30 cellular contexts compared by ENCODE assay signal in genomic region chrX:150905293-150905692, GRCh38.
"Had no signal": no experiment of that assay in that cellular context is flagged by ENCODE, and none has a peak within 500 bp of the region (broad histone marks: within the 10 kb centered on the region; RNA-seq: fewer than 3 reads in every experiment).

No MANE protein-coding gene starts in this region.

- H3K36me3 ChIP-seq: cardiac muscle cell, esophagus squamous epithelium, gastroesophageal sphincter, heart left ventricle had no signal

- H3K27me3 Mint-ChIP-seq: activated naive CD8-positive, alpha-beta T cell had no signal

- H3K4me3 ChIP-seq: body of pancreas, cardiac muscle cell, coronary artery, esophagus squamous epithelium, gastroesophageal sphincter, heart left ventricle had no signal

- H3K27ac Mint-ChIP-seq: activated CD4-positive, alpha-beta memory T cell treated with anti-CD3 and anti-CD28 coated beads, Interleukin-2, amount 10 ng/mL, durations not matched to agents 7 days and 5 days; activated CD4-positive, alpha-beta T cell treated with anti-CD3 and anti-CD28 coated beads, Interleukin-2, amount 10 ng/mL, durations not matched to agents 7 days and 5 days; activated naive CD8-positive, alpha-beta T cell; activated T-cell treated with anti-CD3 and anti-CD28 coated beads, Interleukin-2, amount 50 U/mL, for 24 hours; activated T-cell treated with anti-CD3 and anti-CD28 coated beads, Interleukin-2, amount 50 U/mL, for 72 hours; dendritic cell treated with granulocyte-macrophage colony-stimulating factor and Interleukin-4, amounts not matched to agents 40 ng/mL and 50 ng/mL, for 4 days; effector memory CD8-positive, alpha-beta T cell had no signal

- H3K4me1 ChIP-seq: body of pancreas, esophagus squamous epithelium, gastroesophageal sphincter, heart left ventricle had no signal

- H3K27me3 ChIP-seq: body of pancreas, cardiac muscle cell, esophagus squamous epithelium, gastroesophageal sphincter, heart left ventricle had no signal

- H3K9me3 ChIP-seq: body of pancreas, esophagus squamous epithelium, gastroesophageal sphincter, heart left ventricle had no signal

- H3K27ac ChIP-seq: body of pancreas, cardiac muscle cell, coronary artery, epithelial cell of prostate, esophagus squamous epithelium, gastroesophageal sphincter, heart left ventricle had no signal

- FAIRE-seq: endometrium had no signal

- DNase-seq: activated CD4-positive, alpha-beta memory T cell treated with anti-CD3 and anti-CD28 coated beads, Interleukin-2, amount 10 ng/mL, durations not matched to agents 7 days and 5 days; activated CD4-positive, alpha-beta T cell treated with anti-CD3 and anti-CD28 coated beads for 1 hour; activated CD4-positive, alpha-beta T cell treated with anti-CD3 and anti-CD28 coated beads for 4 hours; activated CD4-positive, alpha-beta T cell treated with anti-CD3 and anti-CD28 coated beads, Interleukin-2, amount 10 ng/mL, durations not matched to agents 7 days and 5 days; activated CD4-positive, alpha-beta T cell treated with anti-CD3 and anti-CD28 coated beads, Interleukin-2, amount 50 U/mL, for 4 hours; activated CD8-positive, alpha-beta memory T cell treated with anti-CD3 and anti-CD28 coated beads, Interleukin-2, amount 50 U/mL, for 48 hours; activated effector memory CD4-positive, alpha-beta T cell treated with Interleukin-2 at 50 U/mL for 16 hours; activated gamma-delta T cell treated with Interleukin-2 at 50 U/mL for 16 hours; activated naive CD4-positive, alpha-beta T cell treated with anti-CD3 and anti-CD28 coated beads, Interleukin-2, amount 50 U/mL, for 16 hours; activated naive CD4-positive, alpha-beta T cell treated with Interleukin-2 at 50 U/mL for 16 hours; activated T-cell treated with anti-CD3 and anti-CD28 coated beads for 4 hours; activated T-cell treated with anti-CD3 and anti-CD28 coated beads, Interleukin-2, amount 50 U/mL, for 24 hours; activated T-cell treated with anti-CD3 and anti-CD28 coated beads, Interleukin-2, amount 50 U/mL, for 72 hours; amniotic stem cell; anterior cingulate cortex; body of pancreas; central memory CD4-positive, alpha-beta T cell; effector CD4-positive, alpha-beta T cell; effector memory CD8-positive, alpha-beta T cell; esophagus squamous epithelium; foreskin melanocyte; heart left ventricle; T-helper 2 cell had no signal

- ATAC-seq: activated T-cell treated with anti-CD3 and anti-CD28 coated beads, Interleukin-2, amount 50 U/mL, for 72 hours; body of pancreas; effector memory CD8-positive, alpha-beta T cell; gastroesophageal sphincter; heart left ventricle had no signal

- H3K36me3 Mint-ChIP-seq: activated naive CD8-positive, alpha-beta T cell had no signal

- H3K9me3 Mint-ChIP-seq: activated CD4-positive, alpha-beta memory T cell treated with anti-CD3 and anti-CD28 coated beads, Interleukin-2, amount 10 ng/mL, durations not matched to agents 7 days and 5 days; activated CD4-positive, alpha-beta T cell treated with anti-CD3 and anti-CD28 coated beads, Interleukin-2, amount 10 ng/mL, durations not matched to agents 7 days and 5 days; activated T-cell treated with anti-CD3 and anti-CD28 coated beads, Interleukin-2, amount 50 U/mL, for 24 hours; activated T-cell treated with anti-CD3 and anti-CD28 coated beads, Interleukin-2, amount 50 U/mL, for 72 hours; dendritic cell treated with granulocyte-macrophage colony-stimulating factor and Interleukin-4, amounts not matched to agents 40 ng/mL and 50 ng/mL, for 4 days; effector memory CD8-positive, alpha-beta T cell had no signal

- H3K4me1 Mint-ChIP-seq: activated CD4-positive, alpha-beta memory T cell treated with anti-CD3 and anti-CD28 coated beads, Interleukin-2, amount 10 ng/mL, durations not matched to agents 7 days and 5 days; activated CD4-positive, alpha-beta T cell treated with anti-CD3 and anti-CD28 coated beads, Interleukin-2, amount 10 ng/mL, durations not matched to agents 7 days and 5 days had no signal

- H3K4me3 Mint-ChIP-seq: activated CD4-positive, alpha-beta memory T cell treated with anti-CD3 and anti-CD28 coated beads, Interleukin-2, amount 10 ng/mL, durations not matched to agents 7 days and 5 days; activated CD4-positive, alpha-beta T cell treated with anti-CD3 and anti-CD28 coated beads, Interleukin-2, amount 10 ng/mL, durations not matched to agents 7 days and 5 days; activated naive CD8-positive, alpha-beta T cell; activated T-cell treated with anti-CD3 and anti-CD28 coated beads, Interleukin-2, amount 50 U/mL, for 24 hours; activated T-cell treated with anti-CD3 and anti-CD28 coated beads, Interleukin-2, amount 50 U/mL, for 72 hours; dendritic cell treated with granulocyte-macrophage colony-stimulating factor and Interleukin-4, amounts not matched to agents 40 ng/mL and 50 ng/mL, for 4 days; effector memory CD8-positive, alpha-beta T cell had no signal
